18 cellular contexts compared by ENCODE assay signal in genomic region chr1:162849711-162850110, GRCh38. TPM values are rescaled to one million over a fixed set of nuclear protein-coding genes. Genes with fewer than 3 reads are reported as not detected.
DNase-seq lines count a peak whose midpoint lies in the region; TF ChIP-seq lines count a peak whose summit lies in the region.
"Had no signal": no experiment of that assay in that cellular context is flagged by ENCODE, and none has a peak within 500 bp of the region (broad histone marks: within the 10 kb centered on the region; RNA-seq: fewer than 3 reads in every experiment).

No MANE protein-coding gene starts in this region.

- POLR2A ChIA-PET in activated CD4-positive, alpha-beta T cell treated with anti-CD3 and anti-CD28 coated beads, Interleukin-2, amount 10 ng/mL, durations not matched to agents 7 days and 5 days (lab: Charles Lee) = no interaction called here

- peak; percentile 24 for DNase-seq in activated CD4-positive, alpha-beta T cell treated with anti-CD3 and anti-CD28 coated beads, Interleukin-2, amount 10 ng/mL, durations not matched to agents 24 days and 14 days
- no peak for DNase-seq in activated CD4-positive, alpha-beta T cell treated with anti-CD3 and anti-CD28 coated beads, Interleukin-2, amount 10 ng/mL, durations not matched to agents 7 days and 5 days
- no peak for DNase-seq in coronary artery (ENCODE audit: low spot score)
- DNase-seq in lung microvascular endothelial cell (ENCODE audit: low read depth in 2 of 2) = peak; percentile 24 to 51
- DNase-seq in NCI-H226 = no peak
- no peak for DNase-seq in H7
- no peak for DNase-seq in Ammon's horn (ENCODE audit: low spot score)
- DNase-seq in CD1c-positive myeloid dendritic cell (ENCODE audit: extremely low spot score) = no peak
- DNase-seq: Caco-2; CD4-positive, alpha-beta T cell had no signal

- no peaks in the 10 kb centered on the region for H3K36me3 Mint-ChIP-seq in activated CD4-positive, alpha-beta T cell treated with anti-CD3 and anti-CD28 coated beads, Interleukin-2, amount 10 ng/mL, durations not matched to agents 24 days and 14 days (ENCODE audit: low read depth)
- H3K36me3 Mint-ChIP-seq in activated CD4-positive, alpha-beta T cell treated with anti-CD3 and anti-CD28 coated beads, Interleukin-2, amount 10 ng/mL, durations not matched to agents 7 days and 5 days (ENCODE audit: low read depth) = no peaks in the 10 kb centered on the region
- H3K36me3 Mint-ChIP-seq: IgD-negative memory B cell had no signal

- H3K9me3 Mint-ChIP-seq in activated CD4-positive, alpha-beta T cell treated with anti-CD3 and anti-CD28 coated beads, Interleukin-2, amount 10 ng/mL, durations not matched to agents 24 days and 14 days = no peaks in the 10 kb centered on the region
- no peaks in the 10 kb centered on the region for H3K9me3 Mint-ChIP-seq in activated CD4-positive, alpha-beta T cell treated with anti-CD3 and anti-CD28 coated beads, Interleukin-2, amount 10 ng/mL, durations not matched to agents 7 days and 5 days
- H3K9me3 Mint-ChIP-seq: CD4-positive, alpha-beta T cell; IgD-negative memory B cell had no signal

- H3K27me3 ChIP-seq in H7 (ENCODE audit: control insufficient read depth, insufficient read depth, low read length) = no peaks in the 10 kb centered on the region
- H3K27me3 ChIP-seq: BLaER1 treated with 17β-estradiol and CSF1 and Interleukin-3, amounts not matched to agents 10 nM and 100 nM had no signal

- CTCF ChIA-PET in activated CD4-positive, alpha-beta T cell treated with anti-CD3 and anti-CD28 coated beads, Interleukin-2, amount 10 ng/mL, durations not matched to agents 7 days and 5 days (lab: Charles Lee) = no interaction called here

- no peak overlapping the region for H3K27ac Mint-ChIP-seq in activated CD4-positive, alpha-beta T cell treated with anti-CD3 and anti-CD28 coated beads, Interleukin-2, amount 10 ng/mL, durations not matched to agents 24 days and 14 days
- no peak overlapping the region for H3K27ac Mint-ChIP-seq in activated CD4-positive, alpha-beta T cell treated with anti-CD3 and anti-CD28 coated beads, Interleukin-2, amount 10 ng/mL, durations not matched to agents 7 days and 5 days
- H3K27ac Mint-ChIP-seq: B cell; CD4-positive, alpha-beta T cell; IgD-negative memory B cell had no signal

- H3K27ac ChIP-seq in coronary artery = peak overlapping the region; percentile 31 to 53
- H3K27ac ChIP-seq: 22Rv1; A549; BLaER1 treated with 17β-estradiol and CSF1 and Interleukin-3, amounts not matched to agents 10 nM and 100 nM; HL-60 had no signal

- TF ChIP-seq CTCF in coronary artery (IDR thresholded peaks at IDR 0.05) = no peak

- H3K4me1 Mint-ChIP-seq in activated CD4-positive, alpha-beta T cell treated with anti-CD3 and anti-CD28 coated beads, Interleukin-2, amount 10 ng/mL, durations not matched to agents 24 days and 14 days = no peaks in the 10 kb centered on the region
- H3K4me1 Mint-ChIP-seq in activated CD4-positive, alpha-beta T cell treated with anti-CD3 and anti-CD28 coated beads, Interleukin-2, amount 10 ng/mL, durations not matched to agents 7 days and 5 days = peaks cover 2% of the 10 kb centered on the region
- H3K4me1 Mint-ChIP-seq: B cell, IgD-negative memory B cell had no signal

- H3K36me3 ChIP-seq in H7 (replicated peaks; ENCODE audit: control insufficient read depth, insufficient read depth, low read length) = no peaks in the 10 kb centered on the region
- H3K36me3 ChIP-seq: BLaER1 treated with 17β-estradiol and CSF1 and Interleukin-3, amounts not matched to agents 10 nM and 100 nM; HAP-1 had no signal

- H3K4me3 Mint-ChIP-seq in activated CD4-positive, alpha-beta T cell treated with anti-CD3 and anti-CD28 coated beads, Interleukin-2, amount 10 ng/mL, durations not matched to agents 24 days and 14 days = no peak overlapping the region
- H3K4me3 Mint-ChIP-seq in activated CD4-positive, alpha-beta T cell treated with anti-CD3 and anti-CD28 coated beads, Interleukin-2, amount 10 ng/mL, durations not matched to agents 7 days and 5 days = no peak overlapping the region
- H3K4me3 Mint-ChIP-seq: B cell; CD4-positive, alpha-beta T cell; IgD-negative memory B cell had no signal

- intact Hi-C loops in activated CD4-positive, alpha-beta T cell treated with anti-CD3 and anti-CD28 coated beads, Interleukin-2, amount 10 ng/mL, durations not matched to agents 24 days and 14 days (cut with micrococcal nuclease) = loop anchor here (5.0 kb wide), 1 partner anchor 323 kb away; no protein-coding TSS in a partner anchor

- H3K4me3 ChIP-seq in coronary artery = no peak overlapping the region
- H3K4me3 ChIP-seq in H7 (ENCODE audit: insufficient read depth, low read depth, low read length) = no peak overlapping the region
- H3K4me3 ChIP-seq: A549; BLaER1 treated with 17β-estradiol and CSF1 and Interleukin-3, amounts not matched to agents 10 nM and 100 nM; HAP-1 had no signal

- H3K27me3 Mint-ChIP-seq in activated CD4-positive, alpha-beta T cell treated with anti-CD3 and anti-CD28 coated beads, Interleukin-2, amount 10 ng/mL, durations not matched to agents 24 days and 14 days = peaks cover 14% of the 10 kb centered on the region
- H3K27me3 Mint-ChIP-seq in activated CD4-positive, alpha-beta T cell treated with anti-CD3 and anti-CD28 coated beads, Interleukin-2, amount 10 ng/mL, durations not matched to agents 7 days and 5 days = peaks cover 8% of the 10 kb centered on the region

RNA-seq across cellular contexts. Expression of gene CCDC190, which starts 11.3 kb away (rescaled TPM):
- total RNA-seq in activated CD4-positive, alpha-beta T cell treated with anti-CD3 and anti-CD28 coated beads, Interleukin-2, amount 10 ng/mL, durations not matched to agents 24 days and 14 days = not detected in 2 replicates
- total RNA-seq in activated CD4-positive, alpha-beta T cell treated with anti-CD3 and anti-CD28 coated beads, Interleukin-2, amount 10 ng/mL, durations not matched to agents 7 days and 5 days = not detected
- total RNA-seq in lung microvascular endothelial cell = under 0.01 and 0.22 TPM in 2 replicates
- total RNA-seq in H7 (2014; rRNA removed; shearing (Covaris generic)) = not detected in 2 replicates
- total RNA-seq: B cell; Caco-2; CD4-positive, alpha-beta T cell; H1 had no signal

RNA-seq across cellular contexts. Expression of gene HSD17B7, which starts 59.2 kb away (rescaled TPM):
- total RNA-seq in activated CD4-positive, alpha-beta T cell treated with anti-CD3 and anti-CD28 coated beads, Interleukin-2, amount 10 ng/mL, durations not matched to agents 24 days and 14 days = 26.7 and 28.7 TPM in 2 replicates
- total RNA-seq in activated CD4-positive, alpha-beta T cell treated with anti-CD3 and anti-CD28 coated beads, Interleukin-2, amount 10 ng/mL, durations not matched to agents 7 days and 5 days = 10 to 100 TPM; 22.5 to 23.8 TPM
- 19.2 and 19.4 TPM in 2 replicates for total RNA-seq in lung microvascular endothelial cell
- total RNA-seq in H7 (2014; rRNA removed; shearing (Covaris generic)) = 27.3 and 38.1 TPM in 2 replicates

Comparison
In these comparisons a context has a peak if more than half of its experiments do, and no peak if none do; other contexts are left out.
1. DNase-seq: peak in activated CD4-positive, alpha-beta T cell treated with anti-CD3 and anti-CD28 coated beads, Interleukin-2, amount 10 ng/mL, durations not matched to agents 24 days and 14 days (single experiment) and lung microvascular endothelial cell (2 of 2); none in activated CD4-positive, alpha-beta T cell treated with anti-CD3 and anti-CD28 coated beads, Interleukin-2, amount 10 ng/mL, durations not matched to agents 7 days and 5 days (single experiment), coronary artery (single experiment), NCI-H226 (single experiment), H7 (single experiment), Ammon's horn (single experiment) and CD1c-positive myeloid dendritic cell (single experiment).